In genomic region chr6:137975058-137975940, GRCh38 we compare ENCODE assay signal across 8 cellular contexts.
A peak's percentile ranks its signal among the peaks of the same experiment; 100 is the strongest.
DNase-seq lines count a peak whose midpoint lies in the region; ATAC-seq and TF ChIP-seq lines count a peak whose summit lies in the region.

No MANE protein-coding gene starts in this region.

- H3F3A ChIP-seq in PC-9 (ENCODE audit: insufficient read depth, low read depth), result peaks cover 29% of the 10 kb centered on the region

- H3K4me2 ChIP-seq in DND-41 (ENCODE audit: insufficient read depth, low read length), result peak overlapping the region; percentile 47
- H3K4me2 ChIP-seq in PC-9, result no peak overlapping the region

- H3K27me3 ChIP-seq in DND-41 (ENCODE audit: insufficient read depth, low read length, poor library complexity), result no peaks in the 10 kb centered on the region
- H3K27me3 ChIP-seq in PC-9 (ENCODE audit: insufficient read depth, low read depth), result no peaks in the 10 kb centered on the region
- no peaks in the 10 kb centered on the region for H3K27me3 ChIP-seq in tibial artery

- DNase-seq in DND-41, result peak; percentile 44
- no peak for DNase-seq in PC-9
- DNase-seq in fibroblast of mammary gland (ENCODE audit: low read depth), result peak; percentile 29
- no peak for DNase-seq in tibial artery
- DNase-seq in left cardiac atrium, result no peak
- no peak for DNase-seq in RKO (ENCODE audit: low spot score)
- DNase-seq in HuH-7.5 (ENCODE audit: low spot score), result no peak

- H3K4me1 ChIP-seq in DND-41 (ENCODE audit: insufficient read depth, low read length), result peaks cover 31% of the 10 kb centered on the region
- H3K4me1 ChIP-seq in PC-9 (replicated peaks; ENCODE audit: insufficient read depth), result peaks cover 36% of the 10 kb centered on the region
- H3K4me1 ChIP-seq in tibial artery, result no peaks in the 10 kb centered on the region

- BruUV-seq in PC-9 (replicated peaks; lab: Mats Ljungman, UMichigan), result no TSS peak

- H3K4me3 ChIP-seq in DND-41 (ENCODE audit: low read depth in 1 of 2, low read length in 2 of 2) (peak overlapping the region in 1 of 2 experiments; percentile 15; a peak in 1 of 4 replicates), PC-9 (no peak overlapping the region), fibroblast of mammary gland (ENCODE audit: control insufficient read depth, low read depth, low read length) (no peak overlapping the region), tibial artery (no peak overlapping the region)

- H3K9me2 ChIP-seq in PC-9 (ENCODE audit: insufficient read depth), result no peaks in the 10 kb centered on the region

- H4K20me1 ChIP-seq in DND-41 (ENCODE audit: insufficient read depth, low read length) (no peaks in the 10 kb centered on the region), PC-9 (ENCODE audit: insufficient read depth) (no peaks in the 10 kb centered on the region)

- H2AFZ ChIP-seq in DND-41 (ENCODE audit: low read depth, low read length) (peak overlapping the region; percentile 73), PC-9 (0 out of 2 replicates have a peak overlapping the region, but pooled peaks have one; percentile 10)

- POLR2A ChIA-PET in PC-9 (lab: Charles Lee; ENCODE audit: unreplicated experiment), result interaction anchor here (0.7 kb wide), 1 partner anchor 27 kb away, joined by 4 read pairs; no protein-coding TSS in a partner anchor

- peak overlapping the region; percentile 41 for H3K9ac ChIP-seq in DND-41 (ENCODE audit: low read depth, low read length)

- intact Hi-C loops in PC-9 (cut with micrococcal nuclease; ENCODE audit: unreplicated experiment) (loop anchor here (1.0 to 10.0 kb wide), 5 partner anchors 106 to 898 kb away; no protein-coding TSS in a partner anchor), tibial artery (cut with DNase I; ENCODE audit: low total_unique reads) (no loop called here), left cardiac atrium (cut with DNase I) (no loop called here)

- H3K27ac ChIP-seq in DND-41 (ENCODE audit: low read length) (peak overlapping the region; percentile 79), PC-9 (no peak overlapping the region), tibial artery (no peak overlapping the region)

- TF ChIP-seq CTCF in DND-41 (IDR thresholded peaks at IDR 0.05; ENCODE audit: borderline replicate concordance, extremely low read depth, low read length, poor library complexity, severe bottlenecking) (peak; percentile 75), PC-9 (conservative IDR thresholded peaks at IDR 0.05) (peak; percentile 77), fibroblast of mammary gland (conservative IDR thresholded peaks at IDR 0.05; ENCODE audit: control insufficient read depth, insufficient read depth, low read depth, low read length) (peak; percentile 17), tibial artery (IDR thresholded peaks at IDR 0.05) (peak; percentile 4 to 15)

- no peaks in the 10 kb centered on the region for H3K9me3 ChIP-seq in DND-41 (ENCODE audit: insufficient read depth, low read length, severe bottlenecking)
- H3K9me3 ChIP-seq in PC-9 (ENCODE audit: insufficient read depth, low read depth), result no peaks in the 10 kb centered on the region
- H3K9me3 ChIP-seq in tibial artery, result no peaks in the 10 kb centered on the region

- CTCF ChIA-PET in PC-9 (lab: Charles Lee), result interaction anchor here (0.6 kb wide), 1 partner anchor 130 kb away, joined by 5 read pairs; no protein-coding TSS in a partner anchor

- H3K36me3 ChIP-seq in DND-41 (ENCODE audit: insufficient read depth, low read length) (no peaks in the 10 kb centered on the region), PC-9 (ENCODE audit: low read depth) (no peaks in the 10 kb centered on the region), tibial artery (no peaks in the 10 kb centered on the region)

- H3K79me2 ChIP-seq in DND-41 (ENCODE audit: insufficient read depth, low read length), result no peaks in the 10 kb centered on the region
- H3K79me2 ChIP-seq in PC-9 (ENCODE audit: low read depth), result no peaks in the 10 kb centered on the region

- ATAC-seq in DND-41 (ENCODE audit: insufficient read depth, low read depth) (peak; percentile 88), GM19468 (IDR thresholded peaks at IDR 0.05; ENCODE audit: extremely low read depth, unreplicated experiment) (peak; percentile 34), left cardiac atrium (no peak)

Comparison
In these comparisons a context has a peak if more than half of its experiments do, and no peak if none do; other contexts are left out.
1. ATAC-seq: peak in DND-41 (single experiment) and GM19468 (single experiment); none in left cardiac atrium (0 of 2).
2. DNase-seq: peak in DND-41 (single experiment) and fibroblast of mammary gland (single experiment); none in PC-9 (0 of 2), tibial artery (0 of 2), left cardiac atrium (single experiment), RKO (single experiment) and HuH-7.5 (single experiment).
3. CTCF ChIP-seq: peak in every context shown above with its lines; median percentile 77 in PC-9; 75 in DND-41; 17 in fibroblast of mammary gland; 10 in tibial artery.